14 cellular contexts compared by ENCODE assay signal in the genomic region with DNA sequence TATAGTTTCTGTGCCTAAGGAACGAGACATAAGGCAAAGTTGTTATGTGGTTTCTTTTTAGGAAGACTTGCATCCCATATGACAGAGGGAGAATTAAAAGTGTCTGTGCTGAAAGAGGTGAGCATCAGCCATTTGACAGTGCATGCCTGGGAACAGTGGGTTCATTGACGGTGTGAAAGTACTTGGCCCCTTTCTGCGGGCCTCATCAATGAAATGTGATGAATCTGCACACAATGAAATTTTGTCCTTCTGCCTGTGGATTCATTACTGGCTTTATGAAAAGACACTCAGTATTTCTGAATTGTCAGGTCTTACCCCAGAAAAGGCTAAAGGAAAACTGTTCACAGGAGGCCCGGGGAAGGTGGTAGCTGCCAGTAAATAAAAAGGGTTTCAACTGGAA.
"Had no signal": no experiment of that assay in that cellular context is flagged by ENCODE, and none has a peak within 500 bp of the region (broad histone marks: within the 10 kb centered on the region; RNA-seq: fewer than 3 reads in every experiment).

No MANE protein-coding gene starts in this region.

- DNase-seq: activated CD4-positive, alpha-beta T cell treated with anti-CD3 and anti-CD28 coated beads, Interleukin-2, amount 50 U/mL, for 1 hour; activated naive CD4-positive, alpha-beta T cell treated with anti-CD3 and anti-CD28 coated beads for 36 hours; amniotic stem cell; islet precursor cell; midbrain; ovary; sigmoid colon; spleen; tibial artery; uterus had no signal

- H3K4me3 Mint-ChIP-seq: activated naive CD4-positive, alpha-beta T cell treated with anti-CD3 and anti-CD28 coated beads for 36 hours; neural crest cell had no signal

- H3K27ac ChIP-seq: ovary, sigmoid colon, SK-N-MC, spleen, tibial artery, uterus had no signal

- H3K4me3 ChIP-seq: lung, ovary, sigmoid colon, SK-N-MC, spleen, tibial artery, uterus had no signal

- H3K27me3 ChIP-seq: ovary, sigmoid colon, spleen, tibial artery, uterus had no signal

- H3K36me3 ChIP-seq: ovary, sigmoid colon, spleen, tibial artery, uterus had no signal

- ATAC-seq: esophagus mucosa had no signal

- H3K9me3 Mint-ChIP-seq: activated naive CD4-positive, alpha-beta T cell treated with anti-CD3 and anti-CD28 coated beads for 36 hours; neural crest cell had no signal

- H3K4me1 ChIP-seq: tibial artery, uterus had no signal

- H3K9me3 ChIP-seq: ovary, sigmoid colon, spleen, tibial artery, uterus had no signal
